ENCODE assay signal across 16 cellular contexts in genomic region chr2:67782443-67782842, GRCh38.
A peak's percentile ranks its signal among the peaks of the same experiment; 100 is the strongest.
DNase-seq lines count a peak whose midpoint lies in the region; TF ChIP-seq lines count a peak whose summit lies in the region.
"Had no signal": no experiment of that assay in that cellular context is flagged by ENCODE, and none has a peak within 500 bp of the region (broad histone marks: within the 10 kb centered on the region; RNA-seq: fewer than 3 reads in every experiment).

No MANE protein-coding gene starts in this region.

- intact Hi-C loops in vagina (cut with DNase I), result no loop called here

- H3K27ac ChIP-seq in vagina, result peak overlapping the region; percentile 29
- H3K27ac ChIP-seq: 22Rv1, SK-N-MC, skin epidermis had no signal

- H3K4me1 ChIP-seq in vagina, result peaks cover 15% of the 10 kb centered on the region

- DNase-seq in NCI-H2171 treated with DMSO at 0.1 percent for 48 hours (lab: John Stamatoyannopoulos, UW) (peak; percentile 13), NCI-H2171 (lab: John Stamatoyannopoulos, UW) (no peak), choroid plexus epithelial cell (ENCODE audit: low read depth) (peak; percentile 76), medulla oblongata (ENCODE audit: extremely low spot score) (peak; percentile 63), vagina (ENCODE audit: extremely low spot score in 2 of 2) (no peak), cerebellar nuclear complex (lab: John Stamatoyannopoulos, UW) (no peak), HPDE6-E6E7 (ENCODE audit: extremely low spot score) (no peak)
- DNase-seq in activated effector memory CD4-positive, alpha-beta T cell treated with Interleukin-2 at 50 U/mL for 16 hours, result no peak
- DNase-seq: activated CD4-positive, alpha-beta T cell treated with anti-CD3 and anti-CD28 coated beads, Interleukin-2, amount 50 U/mL, for 48 hours; dermis blood vessel endothelial cell; KBM-7; NCI-H1436; nephron progenitor cell had no signal

- H3K4me3 ChIP-seq in choroid plexus epithelial cell (ENCODE audit: low read depth, low read length) (no peak overlapping the region), vagina (no peak overlapping the region)
- H3K4me3 ChIP-seq: SK-N-MC, skin epidermis had no signal

- no peaks in the 10 kb centered on the region for H3K36me3 ChIP-seq in vagina

- TF ChIP-seq CTCF in choroid plexus epithelial cell (conservative IDR thresholded peaks at IDR 0.05; ENCODE audit: low read depth, low read length) (no peak), vagina (IDR thresholded peaks at IDR 0.05) (no peak)

- H3K27me3 ChIP-seq in vagina, result no peaks in the 10 kb centered on the region

- TF ChIP-seq POLR2A in vagina (IDR thresholded peaks at IDR 0.05), result no peak

- H3K9me3 ChIP-seq in vagina, result no peaks in the 10 kb centered on the region

Comparison
In these comparisons a context has a peak if more than half of its experiments do, and no peak if none do; other contexts are left out.
1. DNase-seq: peak in NCI-H2171 treated with DMSO at 0.1 percent for 48 hours (single experiment), choroid plexus epithelial cell (single experiment) and medulla oblongata (single experiment); none in NCI-H2171 (single experiment), vagina (0 of 2), activated effector memory CD4-positive, alpha-beta T cell treated with Interleukin-2 at 50 U/mL for 16 hours (single experiment), cerebellar nuclear complex (0 of 2) and HPDE6-E6E7 (single experiment).